19 cellular contexts compared by ENCODE assay signal in the genomic region with DNA sequence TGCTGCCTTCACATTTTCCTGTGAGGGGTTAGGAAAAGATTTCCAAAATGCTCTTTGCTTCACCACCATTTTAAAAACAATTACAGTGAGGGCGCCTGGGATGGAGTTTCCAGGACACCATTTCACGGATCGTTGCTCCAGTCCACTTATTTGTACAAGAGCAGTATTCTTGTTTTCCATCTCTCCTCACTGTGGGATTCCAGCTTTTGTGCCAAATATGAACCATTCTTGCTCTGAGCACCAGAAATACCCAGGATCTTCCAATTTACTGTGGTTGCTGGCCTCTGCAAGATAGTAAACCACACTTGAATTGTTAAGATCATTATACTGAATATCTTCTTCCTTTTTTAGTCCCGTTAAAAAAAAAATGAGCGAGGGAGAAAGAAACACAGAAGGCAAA.
"Had no signal": no experiment of that assay in that cellular context is flagged by ENCODE, and none has a peak within 500 bp of the region (broad histone marks: within the 10 kb centered on the region; RNA-seq: fewer than 3 reads in every experiment).

No MANE protein-coding gene starts in this region.

- H3K9me3 Mint-ChIP-seq: activated naive CD8-positive, alpha-beta T cell treated with anti-CD3 and anti-CD28 coated beads for 36 hours had no signal

- H3K4me1 ChIP-seq: breast epithelium, gastrocnemius medialis, prostate gland, tibial artery, uterus had no signal

- H3K4me3 Mint-ChIP-seq: activated naive CD8-positive, alpha-beta T cell treated with anti-CD3 and anti-CD28 coated beads for 36 hours; activated T-cell treated with anti-CD3 and anti-CD28 coated beads, Interleukin-2, amount 50 U/mL, for 72 hours; dendritic cell treated with granulocyte-macrophage colony-stimulating factor and Interleukin-4, amounts not matched to agents 40 ng/mL and 50 ng/mL, for 4 days; naive thymus-derived CD4-positive, alpha-beta T cell had no signal

- H3K4me3 ChIP-seq: breast epithelium, gastrocnemius medialis, prostate gland, tibial artery, uterus had no signal

- H3K4me1 Mint-ChIP-seq: activated naive CD8-positive, alpha-beta T cell treated with anti-CD3 and anti-CD28 coated beads for 36 hours; naive thymus-derived CD4-positive, alpha-beta T cell had no signal

- H3K36me3 Mint-ChIP-seq: activated naive CD8-positive, alpha-beta T cell treated with anti-CD3 and anti-CD28 coated beads for 36 hours; naive thymus-derived CD4-positive, alpha-beta T cell had no signal

- H3K27me3 ChIP-seq: breast epithelium, gastrocnemius medialis, tibial artery, uterus had no signal

- H3K27ac Mint-ChIP-seq: activated naive CD8-positive, alpha-beta T cell treated with anti-CD3 and anti-CD28 coated beads for 36 hours; activated T-cell treated with anti-CD3 and anti-CD28 coated beads, Interleukin-2, amount 50 U/mL, for 72 hours; dendritic cell treated with granulocyte-macrophage colony-stimulating factor and Interleukin-4, amounts not matched to agents 40 ng/mL and 50 ng/mL, for 4 days; naive thymus-derived CD4-positive, alpha-beta T cell had no signal

- H3K36me3 ChIP-seq: breast epithelium, gastrocnemius medialis, prostate gland, tibial artery, uterus had no signal

- DNase-seq: activated CD4-positive, alpha-beta T cell treated with anti-CD3 and anti-CD28 coated beads for 48 hours; activated CD8-positive, alpha-beta memory T cell treated with anti-CD3 and anti-CD28 coated beads, Interleukin-2, amount 50 U/mL, for 48 hours; activated gamma-delta T cell treated with Interleukin-2 at 50 U/mL for 16 hours; activated naive CD8-positive, alpha-beta T cell treated with anti-CD3 and anti-CD28 coated beads for 36 hours; activated T-cell treated with anti-CD3 and anti-CD28 coated beads, Interleukin-2, amount 50 U/mL, for 72 hours; amygdala; effector memory CD4-positive, alpha-beta T cell; gastrocnemius medialis; naive thymus-derived CD4-positive, alpha-beta T cell; right cardiac atrium; small intestine; stimulated activated CD4-positive, alpha-beta T cell treated with anti-CD3 and anti-CD28 coated beads, Interleukin-4, amount 100 ng/mL, for 24 hours; stimulated activated naive CD4-positive, alpha-beta T cell; T-helper 2 cell; tibial artery; uterus had no signal

- H3K9me3 ChIP-seq: breast epithelium, gastrocnemius medialis, prostate gland, tibial artery, uterus had no signal

- H3K27me3 Mint-ChIP-seq: activated naive CD8-positive, alpha-beta T cell treated with anti-CD3 and anti-CD28 coated beads for 36 hours; dendritic cell treated with granulocyte-macrophage colony-stimulating factor and Interleukin-4, amounts not matched to agents 40 ng/mL and 50 ng/mL, for 4 days; naive thymus-derived CD4-positive, alpha-beta T cell had no signal
